In the genomic region with DNA sequence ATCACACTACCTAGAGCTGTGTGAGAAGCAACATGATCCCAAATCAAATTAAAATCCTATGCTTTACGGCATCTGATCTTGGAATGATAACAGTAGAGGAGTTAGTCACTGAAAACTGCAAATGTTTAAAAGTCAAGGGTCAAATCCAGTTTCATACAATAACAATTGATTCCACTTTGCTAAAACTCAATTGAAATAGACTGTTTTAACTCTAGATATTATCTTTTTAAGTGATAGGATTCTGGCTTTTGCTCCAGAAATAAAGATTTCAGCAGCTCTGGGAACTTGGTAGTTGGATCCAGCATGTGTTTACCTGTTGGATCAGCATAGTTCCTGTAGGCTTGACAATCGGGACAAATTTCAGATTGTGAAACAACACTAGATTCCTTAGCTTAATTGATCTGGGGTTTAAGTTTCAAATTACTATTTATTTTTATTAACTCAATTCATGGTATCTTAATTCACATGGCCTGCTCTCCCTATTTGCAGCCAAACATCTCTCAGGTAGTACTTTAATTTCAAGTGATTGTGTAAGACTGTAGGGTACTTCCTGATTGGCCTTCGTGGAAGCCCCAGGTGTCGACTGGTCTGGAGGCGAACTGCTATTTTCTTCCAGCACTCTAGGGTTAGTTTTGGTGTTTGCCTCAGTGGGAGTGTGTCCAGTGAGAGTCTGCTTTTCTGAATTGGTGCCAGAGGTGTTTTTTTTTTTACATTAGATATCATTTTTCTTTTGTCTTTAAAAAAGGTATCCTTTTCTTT, we compare ENCODE assay signal across 15 cellular contexts. TPM values are rescaled to one million over a fixed set of nuclear protein-coding genes. Genes with fewer than 3 reads are reported as not detected.
DNase-seq lines count a peak whose midpoint lies in the region; ATAC-seq, FAIRE-seq and TF ChIP-seq lines count a peak whose summit lies in the region.
"Had no signal": no experiment of that assay in that cellular context is flagged by ENCODE, and none has a peak within 500 bp of the region (broad histone marks: within the 10 kb centered on the region; RNA-seq: fewer than 3 reads in every experiment).

No MANE protein-coding gene starts in this region.

- no peak for TF ChIP-seq CTCF in A549 (IDR thresholded peaks at IDR 0.05)
- 0 out of 2 replicates have a peak, but pooled peaks have one; percentile 9 for TF ChIP-seq CTCF in VCaP (conservative IDR thresholded peaks at IDR 0.05)
- TF ChIP-seq CTCF in keratinocyte (optimal IDR thresholded peaks at IDR 0.05 in 1 of 3, IDR thresholded peaks at IDR 0.05 in 1 of 3, conservative IDR thresholded peaks at IDR 0.05 in 1 of 3; ENCODE audit: extremely low read depth in 1 of 3, insufficient read depth in 2 of 3, low read length in 3 of 3): no peak

- H3K4me3 ChIP-seq in A549 (no peak overlapping the region), keratinocyte (ENCODE audit: control insufficient read depth in 2 of 3, extremely low read depth in 1 of 3, insufficient read depth in 2 of 3, low read depth in 1 of 3, low read length in 3 of 3) (no peak overlapping the region)
- H3K4me3 ChIP-seq: esophagus muscularis mucosa had no signal

- no peak for ATAC-seq in A549
- no peak for ATAC-seq in HG02970 (IDR thresholded peaks at IDR 0.05; ENCODE audit: low FRiP score, unreplicated experiment)
- ATAC-seq: activated CD8-positive, alpha-beta T cell treated with anti-CD3 and anti-CD28 coated beads, Interleukin-2, amount 10 ng/mL, durations not matched to agents 7 days and 5 days; stimulated activated memory B cell treated with anti-CD40 and anti-IgM and Interleukin-4, amounts not matched to agents 10 μg/mL and 1 μg/mL and 100 μg/mL, for 72 hours had no signal

- no peaks in the 10 kb centered on the region for H3K27me3 ChIP-seq in keratinocyte (ENCODE audit: control insufficient read depth, extremely low read depth, insufficient read depth, low read length)
- H3K27me3 ChIP-seq: esophagus muscularis mucosa had no signal

- no peaks in the 10 kb centered on the region for H3K79me2 ChIP-seq in keratinocyte (ENCODE audit: control insufficient read depth, insufficient read depth, low read length)

- H3K36me3 ChIP-seq in keratinocyte (ENCODE audit: control insufficient read depth in 2 of 2, extremely low read depth in 1 of 2, insufficient read depth in 2 of 2, low read length in 2 of 2): no peaks in the 10 kb centered on the region

- no peak for TF ChIP-seq RAD21 in A549 (conservative IDR thresholded peaks at IDR 0.05 in 1 of 2, IDR thresholded peaks at IDR 0.05 in 1 of 2)

- CTCF ChIA-PET in A549 (lab: Yijun Ruan, JAX) (interaction anchor here (1.5 kb wide), 1 partner anchor 9 kb away, joined by 4 read pairs; no protein-coding TSS in a partner anchor), HEK293T (lab: Yijun Ruan, JAX) (no interaction called here)

- no peak overlapping the region for H3K9ac ChIP-seq in keratinocyte (ENCODE audit: control insufficient read depth, extremely low read depth, insufficient read depth, low read length)

- H3K9me3 ChIP-seq in A549: no peaks in the 10 kb centered on the region
- no peaks in the 10 kb centered on the region for H3K9me3 ChIP-seq in keratinocyte (ENCODE audit: control insufficient read depth, low read depth, low read length)
- H3K9me3 ChIP-seq: esophagus muscularis mucosa had no signal

- no peak for TF ChIP-seq POLR2A in A549 (IDR thresholded peaks at IDR 0.05; ENCODE audit: low read length)

- POLR2A ChIA-PET in A549 (lab: Yijun Ruan, JAX) (no interaction called here), HEK293T (lab: Yijun Ruan, JAX) (interaction anchor here (0.7 kb wide), 1 partner anchor 17 kb away, joined by 3 read pairs; the partner anchor contains the start of gene NFKBIZ)

- H3K4me2 ChIP-seq in A549: peak overlapping the region; percentile 27
- H3K4me2 ChIP-seq in keratinocyte (ENCODE audit: control insufficient read depth, extremely low read depth, insufficient read depth, low read depth, low read length): no peak overlapping the region

- dilution Hi-C loops in keratinocyte (cut with MboI; ENCODE audit: extremely low pct_ligation_motif_present, low sequenced_read_pairs): no loop called here

- FAIRE-seq in A549 (lab: Jason Lieb, UNC) (no peak), keratinocyte (lab: Jason Lieb, UNC) (peak; percentile 9)

- H4K20me1 ChIP-seq in keratinocyte (ENCODE audit: control insufficient read depth, extremely low read depth, insufficient read depth, low read length): no peaks in the 10 kb centered on the region

- H3K9me1 ChIP-seq in keratinocyte (ENCODE audit: control insufficient read depth, extremely low read depth, insufficient read depth, low read length): no peaks in the 10 kb centered on the region

- H2AFZ ChIP-seq in keratinocyte (ENCODE audit: control insufficient read depth, low read length): peak overlapping the region; percentile 14

- peak overlapping the region; percentile 16 to 70; a peak in 4 of 6 replicates for H3K27ac ChIP-seq in A549
- peak overlapping the region; percentile 45 for H3K27ac ChIP-seq in VCaP
- H3K27ac ChIP-seq in keratinocyte (ENCODE audit: control insufficient read depth, insufficient read depth, low read length): no peak overlapping the region

- DNase-seq in A549 (ENCODE audit: low read depth in 1 of 2, low spot score in 1 of 2) (peak in 1 of 2 experiments; percentile 35), HEK293T (ENCODE audit: extremely low spot score) (peak; percentile 46), keratinocyte (ENCODE audit: low read depth, low spot score) (no peak), germinal center (ENCODE audit: low spot score) (no peak), nucleus accumbens (lab: John Stamatoyannopoulos, UW) (no peak), NCI-H1092 treated with DMSO at 0.1 percent for 48 hours (lab: John Stamatoyannopoulos, UW) (no peak)
- DNase-seq: activated CD8-positive, alpha-beta T cell treated with anti-CD3 and anti-CD28 coated beads, Interleukin-2, amount 10 ng/mL, durations not matched to agents 7 days and 5 days; EL; NCI-H146; stimulated activated CD4-positive, alpha-beta T cell treated with anti-CD3 and anti-CD28 coated beads, Interleukin-2, amount 100 ng/mL, for 48 hours; T-helper 1 cell had no signal

- no peak for TF ChIP-seq EP300 in A549 (IDR thresholded peaks at IDR 0.05)

- 52% methylated on average over 5 of the region's 5 CpGs for WGBS in A549 (ENCODE audit: missing lambda C conversion rate)

- H3K4me1 ChIP-seq in A549 (peaks cover 52% of the 10 kb centered on the region), keratinocyte (ENCODE audit: control insufficient read depth, extremely low read depth, insufficient read depth, low read length) (peaks cover 17% of the 10 kb centered on the region)

TF ChIP-seq in A549, 52 proteins besides CTCF, POLR2A, EP300 and RAD21 (continues in another document):
- TF ChIP-seq FOSL2 (IDR thresholded peaks at IDR 0.05): no peak
- TF ChIP-seq FOSL2 (CRISPR knock-in tag; IDR thresholded peaks at IDR 0.05): no peak
- TF ChIP-seq CHD2 (IDR thresholded peaks at IDR 0.05; ENCODE audit: low read length, partially characterized antibody): no peak
- TF ChIP-seq HOXB13 (CRISPR knock-in tag; IDR thresholded peaks at IDR 0.05; ENCODE audit: low read depth): no peak
- no peak for TF ChIP-seq FOSB (CRISPR knock-in tag; IDR thresholded peaks at IDR 0.05)
- no peak for TF ChIP-seq SREBF2 (IDR thresholded peaks at IDR 0.05)
- no peak for TF ChIP-seq FOXS1 (CRISPR knock-in tag; IDR thresholded peaks at IDR 0.05)
- TF ChIP-seq CBX2 (IDR thresholded peaks at IDR 0.05; ENCODE audit: borderline replicate concordance, low read depth): no peak
- TF ChIP-seq MAZ (IDR thresholded peaks at IDR 0.05; ENCODE audit: borderline replicate concordance, low read depth, low read length): no peak
- TF ChIP-seq ATOH8 (CRISPR knock-in tag; IDR thresholded peaks at IDR 0.05; ENCODE audit: low read depth): no peak

TF ChIP-seq in HEK293T, 16 proteins besides CTCF, POLR2A, EP300 and RAD21:
- TF ChIP-seq FOXA1 (IDR thresholded peaks at IDR 0.05) (no peak), LEF1 (IDR thresholded peaks at IDR 0.05; ENCODE audit: borderline replicate concordance) (no peak), HDGF (IDR thresholded peaks at IDR 0.05; ENCODE audit: borderline replicate concordance) (no peak), FOXM1 (IDR thresholded peaks at IDR 0.05; ENCODE audit: borderline replicate concordance) (no peak), ZNF384 (IDR thresholded peaks at IDR 0.05) (no peak), SUZ12 (IDR thresholded peaks at IDR 0.05) (no peak), FOXK2 (IDR thresholded peaks at IDR 0.05) (no peak), NFRKB (IDR thresholded peaks at IDR 0.05) (no peak), L3MBTL2 (conservative IDR thresholded peaks at IDR 0.05) (no peak)
TF ChIP-seq in HEK293T: peak in this region for 0.

RNA-seq across cellular contexts. Expression of gene NFKBIZ, which starts 16.6 kb away (rescaled TPM):
- polyA plus RNA-seq in A549 (2011; rRNA removed) (32.9 and 36.1 TPM in 2 replicates), A549 (2017; fragmentation: RNase III; extraction: RNeasy Plus Mini Kit Qiagen cat#74134 plus additional on column Dnase treatment) (14.4 to 19.8 TPM (median 16.6 TPM) in 3 replicates), keratinocyte (24.6 to 133 TPM (median 88.9 TPM) in 3 replicates)
- polyA plus RNA-seq in A549 (2012; cell fraction: cytosol; rRNA removed): 10.4 and 12.9 TPM in 2 replicates
- polyA plus RNA-seq in A549 (2012; cell fraction: nucleus; rRNA removed): 63.5 and 66.0 TPM in 2 replicates
- 108 and 121 TPM in 2 replicates for polyA minus RNA-seq in A549 (2011; rRNA and poly(A)+ RNA removed)
- polyA plus RNA-seq in keratinocyte (2011; ENCODE audit: low read depth): 42.2 TPM
- 20.8 and 25.5 TPM in 2 replicates for polyA plus RNA-seq in keratinocyte (2011; cell fraction: cytosol; rRNA removed)
- 190 and 207 TPM in 2 replicates for polyA plus RNA-seq in keratinocyte (2011; cell fraction: nucleus; rRNA removed)
- polyA plus RNA-seq in keratinocyte (2012; ENCODE audit: low replicate concordance): 9.0 and 40.2 TPM in 2 replicates
- polyA minus RNA-seq in keratinocyte: 17.8 to 168 TPM (median 144 TPM) in 3 replicates
- 35.3 TPM for polyA minus RNA-seq in keratinocyte (2011; cell fraction: cytosol; rRNA and poly(A)+ RNA removed)
- 161 and 247 TPM in 2 replicates for polyA minus RNA-seq in keratinocyte (2011; cell fraction: nucleus; rRNA and poly(A)+ RNA removed)
